ENCODE assay signal across 17 cellular contexts in the genomic region with DNA sequence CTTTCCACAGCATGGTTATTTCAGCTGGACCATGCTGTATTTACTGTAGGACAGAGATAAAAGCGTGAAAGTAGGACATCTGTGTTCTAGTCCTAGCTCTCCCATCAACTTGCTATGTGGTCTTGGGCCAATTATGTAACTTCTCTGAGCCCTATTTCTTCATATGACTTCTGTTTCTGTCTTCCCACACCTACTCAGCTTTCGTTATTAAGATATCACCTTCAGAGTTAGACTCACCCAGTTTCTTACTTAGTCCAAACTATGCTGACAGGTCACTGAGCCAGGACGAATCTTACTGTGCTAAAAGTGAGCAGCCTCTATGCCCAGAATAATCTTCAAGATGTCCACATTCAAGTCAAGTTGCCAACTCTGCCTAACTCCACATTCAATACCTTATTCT.
"Had no signal": no experiment of that assay in that cellular context is flagged by ENCODE, and none has a peak within 500 bp of the region (broad histone marks: within the 10 kb centered on the region; RNA-seq: fewer than 3 reads in every experiment).

No MANE protein-coding gene starts in this region.

- ATAC-seq: activated CD8-positive, alpha-beta T cell treated with anti-CD3 and anti-CD28 coated beads for 36 hours; activated T-cell treated with anti-CD3 and anti-CD28 coated beads, Interleukin-2, amount 50 U/mL, for 4 hours; left lobe of liver; psoas muscle; right lobe of liver; stimulated activated naive CD8-positive, alpha-beta T cell treated with anti-CD3 and anti-CD28 coated beads, Interleukin-15, Interleukin-2, amounts not matched to agents 100 U/mL and 50 U/mL, for 24 hours; WTC11 had no signal

- H3K27ac ChIP-seq: cardiac muscle cell, neural progenitor cell, psoas muscle, right lobe of liver had no signal

- H3K27me3 ChIP-seq: cardiac muscle cell, dorsolateral prefrontal cortex, neural progenitor cell, right lobe of liver had no signal

- H3K4me3 ChIP-seq: cardiac muscle cell, dorsolateral prefrontal cortex, neural progenitor cell, psoas muscle, right lobe of liver, smooth muscle cell had no signal

- DNase-seq: activated CD4-positive, alpha-beta T cell treated with anti-CD3 and anti-CD28 coated beads for 48 hours; activated CD8-positive, alpha-beta T cell treated with anti-CD3 and anti-CD28 coated beads for 36 hours; activated effector memory CD4-positive, alpha-beta T cell treated with Interleukin-2 at 50 U/mL for 16 hours; activated T-cell treated with anti-CD3 and anti-CD28 coated beads, Interleukin-2, amount 50 U/mL, for 4 hours; erythroblast; islet precursor cell; psoas muscle; right lobe of liver; stimulated activated CD4-positive, alpha-beta T cell treated with anti-CD3 and anti-CD28 coated beads, Interleukin-4, amount 100 ng/mL, for 4 hours; stimulated activated CD8-positive, alpha-beta memory T cell treated with anti-CD3 and anti-CD28 coated beads, Interleukin-4, amount 100 ng/mL, for 48 hours; stimulated activated naive CD8-positive, alpha-beta T cell treated with anti-CD3 and anti-CD28 coated beads, Interleukin-15, Interleukin-2, amounts not matched to agents 100 U/mL and 50 U/mL, for 24 hours had no signal

- H3K4me1 ChIP-seq: neural progenitor cell, psoas muscle had no signal
